ENCODE assay signal across 26 cellular contexts in genomic region chr18:39359636-39360035, GRCh38.
"Had no signal": no experiment of that assay in that cellular context is flagged by ENCODE, and none has a peak within 500 bp of the region (broad histone marks: within the 10 kb centered on the region; RNA-seq: fewer than 3 reads in every experiment).

No MANE protein-coding gene starts in this region.

- H3K27me3 Mint-ChIP-seq: memory B cell; stimulated activated naive B cell treated with anti-CD40 and anti-IgM and Interleukin-4, amounts not matched to agents 10 μg/mL and 1 μg/mL and 100 μg/mL, for 72 hours; stimulated activated naive CD8-positive, alpha-beta T cell treated with anti-CD3 and anti-CD28 coated beads, Interleukin-15, Interleukin-2, amounts not matched to agents 100 ng/mL and 50 ng/mL, for 24 hours had no signal

- H3K36me3 ChIP-seq: esophagus squamous epithelium, heart right ventricle, ovary, right lobe of liver, thoracic aorta, tibial nerve, upper lobe of left lung had no signal

- H3K27me3 ChIP-seq: esophagus squamous epithelium, heart right ventricle, ovary, right lobe of liver, tibial nerve, upper lobe of left lung had no signal

- H3K27ac Mint-ChIP-seq: memory B cell; natural killer cell; stimulated activated naive B cell treated with anti-CD40 and anti-IgM and Interleukin-4, amounts not matched to agents 10 μg/mL and 1 μg/mL and 100 μg/mL, for 72 hours; stimulated activated naive CD8-positive, alpha-beta T cell treated with anti-CD3 and anti-CD28 coated beads, Interleukin-15, Interleukin-2, amounts not matched to agents 100 ng/mL and 50 ng/mL, for 24 hours had no signal

- H3K27ac ChIP-seq: coronary artery, esophagus squamous epithelium, heart right ventricle, ovary, right lobe of liver, thoracic aorta, tibial nerve, upper lobe of left lung had no signal

- H3K4me3 Mint-ChIP-seq: memory B cell; natural killer cell; stimulated activated naive B cell treated with anti-CD40 and anti-IgM and Interleukin-4, amounts not matched to agents 10 μg/mL and 1 μg/mL and 100 μg/mL, for 72 hours; stimulated activated naive CD8-positive, alpha-beta T cell treated with anti-CD3 and anti-CD28 coated beads, Interleukin-15, Interleukin-2, amounts not matched to agents 100 ng/mL and 50 ng/mL, for 24 hours had no signal

- H3K36me3 Mint-ChIP-seq: memory B cell; natural killer cell; stimulated activated naive B cell treated with anti-CD40 and anti-IgM and Interleukin-4, amounts not matched to agents 10 μg/mL and 1 μg/mL and 100 μg/mL, for 72 hours had no signal

- DNase-seq: dermis blood vessel endothelial cell; effector memory CD4-positive, alpha-beta T cell; erythroblast; esophagus squamous epithelium; foreskin melanocyte; glutamatergic neuron; heart right ventricle; hippocampal formation; natural killer cell; occipital lobe; ovary; posterior cingulate gyrus; retina; right lobe of liver; small intestine; stimulated activated CD4-positive, alpha-beta T cell treated with anti-CD3 and anti-CD28 coated beads, Interleukin-15, amount 100 ng/mL, for 24 hours; stimulated activated CD4-positive, alpha-beta T cell treated with anti-CD3 and anti-CD28 coated beads, Interleukin-2, amount 100 ng/mL, for 48 hours; stimulated activated naive B cell treated with anti-CD40 and anti-IgM and Interleukin-4, amounts not matched to agents 10 μg/mL and 1 μg/mL and 100 μg/mL, for 72 hours had no signal

- H3K4me3 ChIP-seq: coronary artery, esophagus squamous epithelium, heart right ventricle, lung, ovary, right lobe of liver, thoracic aorta, tibial nerve, upper lobe of left lung had no signal

- ATAC-seq: heart right ventricle; left lobe of liver; natural killer cell; right lobe of liver; stimulated activated naive B cell treated with anti-CD40 and anti-IgM and Interleukin-4, amounts not matched to agents 10 μg/mL and 1 μg/mL and 100 μg/mL, for 72 hours had no signal

- H3K4me1 ChIP-seq: esophagus squamous epithelium, heart right ventricle, right lobe of liver, tibial nerve, upper lobe of left lung had no signal

- H3K9me3 Mint-ChIP-seq: stimulated activated naive B cell treated with anti-CD40 and anti-IgM and Interleukin-4, amounts not matched to agents 10 μg/mL and 1 μg/mL and 100 μg/mL, for 72 hours; stimulated activated naive CD8-positive, alpha-beta T cell treated with anti-CD3 and anti-CD28 coated beads, Interleukin-15, Interleukin-2, amounts not matched to agents 100 ng/mL and 50 ng/mL, for 24 hours had no signal

- H3K4me1 Mint-ChIP-seq: memory B cell, natural killer cell had no signal

- H3K9me3 ChIP-seq: esophagus squamous epithelium, heart right ventricle, ovary, right lobe of liver, thoracic aorta, tibial nerve, upper lobe of left lung had no signal
